Comparison of ENCODE assay signal across 8 cellular contexts in genomic region chr14:76919811-76920571, GRCh38.
DNase-seq lines count a peak whose midpoint lies in the region; ATAC-seq and TF ChIP-seq lines count a peak whose summit lies in the region.

No MANE protein-coding gene starts in this region.

- no peak for TF ChIP-seq POLR2A in upper lobe of left lung (IDR thresholded peaks at IDR 0.05)

- no peak overlapping the region for H2AFZ ChIP-seq in Loucy (ENCODE audit: low read length)

- no peaks in the 10 kb centered on the region for H4K20me1 ChIP-seq in Loucy (ENCODE audit: insufficient read depth, low read length, poor library complexity, severe bottlenecking)

- no peaks in the 10 kb centered on the region for H3K27me3 Mint-ChIP-seq in effector memory CD8-positive, alpha-beta T cell

- ATAC-seq in effector memory CD8-positive, alpha-beta T cell (replicated peaks): peak; percentile 72
- ATAC-seq in upper lobe of left lung (ENCODE audit: low FRiP score in 2 of 2): peak in 1 of 2 donors; percentile 18
- ATAC-seq in HG02970 (IDR thresholded peaks at IDR 0.05; ENCODE audit: low FRiP score, unreplicated experiment): no peak

- H3K27me3 ChIP-seq in Loucy (ENCODE audit: insufficient read depth, low read length, poor library complexity, severe bottlenecking) (no peaks in the 10 kb centered on the region), SJSA1 (replicated peaks) (no peaks in the 10 kb centered on the region), upper lobe of left lung (no peaks in the 10 kb centered on the region)

- H3K4me3 ChIP-seq in Loucy (ENCODE audit: low read length, poor library complexity, severe bottlenecking): peak overlapping the region; percentile 45
- H3K4me3 ChIP-seq in SJSA1: no peak overlapping the region
- peak overlapping the region in 1 of 4 donors; percentile 13 for H3K4me3 ChIP-seq in upper lobe of left lung

- peak overlapping the region; percentile 68 for H3K4me2 ChIP-seq in Loucy (ENCODE audit: low read depth, low read length, poor library complexity, severe bottlenecking)

- H3K27ac ChIP-seq in SJSA1 (peak overlapping the region; percentile 88), upper lobe of left lung (peak overlapping the region; percentile 88 to 96 (median 94))

- peak in 1 of 4 donors; percentile 18 for TF ChIP-seq EP300 in upper lobe of left lung (IDR thresholded peaks at IDR 0.05)

- H3K4me1 Mint-ChIP-seq in effector memory CD8-positive, alpha-beta T cell (ENCODE audit: low read depth in 2 of 2): peaks cover 12 to 19% of the 10 kb centered on the region in 2 donors

- TF ChIP-seq CTCF in Loucy (conservative IDR thresholded peaks at IDR 0.05; ENCODE audit: low read length): no peak
- no peak for TF ChIP-seq CTCF in upper lobe of left lung (IDR thresholded peaks at IDR 0.05)

- 7 to 8% methylated on average over 18 to 19 of the region's 19 CpGs for WGBS in upper lobe of left lung, 2 donors

- peak overlapping the region; percentile 17 to 69 for H3K27ac Mint-ChIP-seq in effector memory CD8-positive, alpha-beta T cell

- H3K79me2 ChIP-seq in Loucy (ENCODE audit: insufficient read depth, low read length): no peaks in the 10 kb centered on the region

- H3K9me3 Mint-ChIP-seq in effector memory CD8-positive, alpha-beta T cell: no peaks in the 10 kb centered on the region

- H3K4me1 ChIP-seq in Loucy (ENCODE audit: insufficient read depth, low read length, poor library complexity, severe bottlenecking): peaks cover 63% of the 10 kb centered on the region
- H3K4me1 ChIP-seq in SJSA1 (replicated peaks): peaks cover 67% of the 10 kb centered on the region
- H3K4me1 ChIP-seq in upper lobe of left lung: peaks cover 39 to 51% (median 48%) of the 10 kb centered on the region in 4 donors

- H3K9me3 ChIP-seq in Loucy (ENCODE audit: insufficient read depth, low read depth, low read length) (no peaks in the 10 kb centered on the region), SJSA1 (replicated peaks) (no peaks in the 10 kb centered on the region), upper lobe of left lung (no peaks in the 10 kb centered on the region)

- peak overlapping the region in 1 of 2 donors; percentile 41 for H3K4me3 Mint-ChIP-seq in effector memory CD8-positive, alpha-beta T cell

- H3K9ac ChIP-seq in Loucy (ENCODE audit: low read depth, low read length, poor library complexity, severe bottlenecking): peak overlapping the region; percentile 59

- H3K36me3 ChIP-seq in Loucy (ENCODE audit: insufficient read depth, low read length) (no peaks in the 10 kb centered on the region), SJSA1 (no peaks in the 10 kb centered on the region), upper lobe of left lung (no peaks in the 10 kb centered on the region)

- H3K36me3 Mint-ChIP-seq in effector memory CD8-positive, alpha-beta T cell (ENCODE audit: insufficient read depth): peaks cover 2% of the 10 kb centered on the region

- no peaks in the 10 kb centered on the region for H3K9me2 ChIP-seq in Loucy (replicated peaks; ENCODE audit: low read depth, low read length)

- H3F3A ChIP-seq in Loucy (ENCODE audit: low read depth): no peaks in the 10 kb centered on the region

- peak; percentile 93 for DNase-seq in COR-L47 (lab: John Stamatoyannopoulos, UW)
- DNase-seq in SJSA1 (ENCODE audit: low read depth in 1 of 2, low spot score in 2 of 2): peak; percentile 60 to 63
- peak in 1 of 3 experiments; percentile 11 for DNase-seq in effector memory CD8-positive, alpha-beta T cell
- peak; percentile 34 for DNase-seq in mucosa of gallbladder (ENCODE audit: low spot score)
- DNase-seq in upper lobe of left lung: peak in 1 of 2 donors; percentile 82
- no peak for DNase-seq in inferior parietal cortex (ENCODE audit: extremely low spot score)
